In the genomic region with DNA sequence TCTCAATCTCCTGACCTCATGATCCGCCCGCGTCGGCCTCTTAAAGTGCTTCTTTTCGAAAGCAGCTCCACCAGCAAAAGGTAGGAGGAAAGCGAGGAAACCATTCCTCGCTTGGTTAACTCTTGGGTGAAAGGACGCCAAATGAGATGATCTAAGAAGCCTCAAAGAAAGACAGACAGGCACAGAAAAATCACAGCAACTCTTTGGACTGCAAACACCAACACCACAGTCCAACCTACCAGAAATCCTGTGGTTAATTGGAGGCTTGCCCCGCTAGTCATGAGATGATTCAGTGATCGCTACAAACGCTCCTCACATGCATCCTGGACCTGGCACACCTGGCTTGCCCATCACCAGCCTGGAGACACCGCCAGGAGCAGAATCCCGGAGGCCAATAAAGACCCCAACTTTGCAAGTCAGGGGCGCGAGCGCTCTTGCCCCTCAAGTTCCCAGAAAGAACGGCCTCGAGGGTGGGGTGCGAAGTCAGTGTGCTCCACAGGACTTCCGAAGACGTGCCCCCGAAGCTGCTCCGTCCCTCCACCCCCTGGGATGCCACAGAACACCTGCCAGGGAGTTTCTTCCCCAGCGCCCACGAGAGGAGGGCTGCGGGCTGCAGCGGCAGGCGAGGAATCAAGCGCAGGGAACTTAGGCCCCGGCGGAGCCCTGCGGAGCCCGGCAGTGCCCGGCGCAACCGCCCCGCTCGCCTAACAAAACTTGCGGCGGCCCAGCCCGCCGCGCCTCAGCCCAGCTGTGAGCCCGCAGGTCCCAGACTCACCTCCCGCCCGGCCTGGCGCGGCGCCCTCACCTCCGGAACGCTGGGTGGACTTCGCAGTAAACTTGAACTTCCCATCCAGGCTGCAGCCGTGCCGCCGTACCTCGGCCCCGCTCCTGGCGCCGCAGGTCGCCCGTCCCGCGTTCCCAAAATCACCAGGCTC, we compare ENCODE assay signal across 8 cellular contexts. TPM values are rescaled to one million over a fixed set of nuclear protein-coding genes. Genes with fewer than 3 reads are reported as not detected.
A peak's percentile ranks its signal among the peaks of the same experiment; 100 is the strongest.
DNase-seq lines count a peak whose midpoint lies in the region; ATAC-seq and TF ChIP-seq lines count a peak whose summit lies in the region.
"Not testable (repeated sequence)": the region's sequence is repeated elsewhere in the genome, so short reads cannot be mapped to it uniquely, and the experiment has no call there.

No MANE protein-coding gene starts in this region.

- H3K4me2 ChIP-seq in Karpas-422 (ENCODE audit: low read depth, low read length, poor library complexity, severe bottlenecking): peak overlapping the region; percentile 73

- WGBS in body of pancreas, 2 donors: 11 to 40% methylated on average over 9 to 31 of the region's 63 CpGs
- WGBS in aorta, 2 donors: 3 to 6% methylated on average over 31 to 55 of the region's 63 CpGs

- H3K4me1 Mint-ChIP-seq in T-helper 2 cell treated with Interferon-gamma antibody and Interleukin-4, amounts not matched to agents 5 μg/mL and 100 μg/mL, for 36 hours (ENCODE audit: low read depth): peaks cover 13% of the 10 kb centered on the region

- not testable (repeated sequence) for H3K9me3 Mint-ChIP-seq in T-helper 2 cell treated with Interferon-gamma antibody and Interleukin-4, amounts not matched to agents 5 μg/mL and 100 μg/mL, for 36 hours

- H3K27ac Mint-ChIP-seq in T-helper 2 cell treated with Interferon-gamma antibody and Interleukin-4, amounts not matched to agents 5 μg/mL and 100 μg/mL, for 36 hours: not testable (repeated sequence)

- not testable (repeated sequence) for H3K36me3 ChIP-seq in Karpas-422 (ENCODE audit: insufficient read depth, low read length); body of pancreas (replicated peaks in 1 of 2; ENCODE audit: insufficient read depth in 1 of 2, low read depth in 2 of 2); aorta (ENCODE audit: control insufficient read depth in 1 of 2, insufficient read depth in 2 of 2, low read length in 1 of 2)

- H3K9me2 ChIP-seq in Karpas-422 (replicated peaks; ENCODE audit: insufficient read depth, low read length): not testable (repeated sequence)

- H3K4me3 ChIP-seq in Karpas-422 (ENCODE audit: low read length) (peak overlapping the region; percentile 79), body of pancreas (peak overlapping the region; percentile 59 to 87), aorta (ENCODE audit: low read length in 2 of 2) (peak overlapping the region; percentile 24 to 74)

- H3K36me3 Mint-ChIP-seq in T-helper 2 cell treated with Interferon-gamma antibody and Interleukin-4, amounts not matched to agents 5 μg/mL and 100 μg/mL, for 36 hours (ENCODE audit: low read depth): not testable (repeated sequence)

- TF ChIP-seq POLR2A in body of pancreas (IDR thresholded peaks at IDR 0.05): not testable (repeated sequence)

- TF ChIP-seq CTCF in body of pancreas (IDR thresholded peaks at IDR 0.05): not testable (repeated sequence)

- intact Hi-C loops in body of pancreas (cut with DNase I); left ventricle myocardium superior (cut with micrococcal nuclease); aorta (cut with DNase I): not testable (repeated sequence)

- H3K4me3 Mint-ChIP-seq in T-helper 2 cell treated with Interferon-gamma antibody and Interleukin-4, amounts not matched to agents 5 μg/mL and 100 μg/mL, for 36 hours: peak overlapping the region; percentile 91

- H3K27me3 ChIP-seq in Karpas-422 (ENCODE audit: low read length); body of pancreas; aorta (ENCODE audit: control insufficient read depth in 1 of 2, insufficient read depth in 2 of 2, low read length in 1 of 2): not testable (repeated sequence)

- H3K27ac ChIP-seq in Karpas-422 (ENCODE audit: low read length): peak overlapping the region; percentile 42; the same call in 1 of the 2 replicates
- H3K27ac ChIP-seq in body of pancreas: peak overlapping the region; percentile 10 to 86 (median 74)
- not testable (repeated sequence) for H3K27ac ChIP-seq in aorta (ENCODE audit: low read depth in 1 of 2, low read length in 2 of 2)

- H3K9ac ChIP-seq in Karpas-422 (ENCODE audit: low read length): peak overlapping the region; percentile 78

- H2AFZ ChIP-seq in Karpas-422 (ENCODE audit: low read length): not testable (repeated sequence)

- peaks cover 20% of the 10 kb centered on the region for H3K79me2 ChIP-seq in Karpas-422 (ENCODE audit: low read length)

- peak; percentile 67 for DNase-seq in Karpas-422
- not testable (repeated sequence) for DNase-seq in T-helper 2 cell treated with Interferon-gamma antibody and Interleukin-4, amounts not matched to agents 5 μg/mL and 100 μg/mL, for 36 hours (ENCODE audit: low spot score)
- DNase-seq in body of pancreas: peak; percentile 58 to 75 (median 68)
- DNase-seq in left ventricle myocardium superior: peak; percentile 74
- peak; percentile 9 for DNase-seq in non-pigmented ciliary epithelial cell (ENCODE audit: low read depth)
- peak; percentile 59 to 81 for DNase-seq in aorta

- not testable (repeated sequence) for H3K4me1 ChIP-seq in Karpas-422 (ENCODE audit: low read length); body of pancreas; aorta (ENCODE audit: control insufficient read depth in 1 of 2, insufficient read depth in 2 of 2, low read length in 2 of 2)

- H4K20me1 ChIP-seq in Karpas-422 (ENCODE audit: insufficient read depth, low read depth, low read length): not testable (repeated sequence)

- H3K9me3 ChIP-seq in Karpas-422 (ENCODE audit: low read length); body of pancreas; aorta (ENCODE audit: control insufficient read depth, low read length): not testable (repeated sequence)

- ATAC-seq in GM18502 (IDR thresholded peaks at IDR 0.05; ENCODE audit: poor library complexity, unreplicated experiment) (peak; percentile 40), HG02588 (IDR thresholded peaks at IDR 0.05; ENCODE audit: unreplicated experiment) (peak; percentile 23), body of pancreas (peak; percentile 71), left ventricle myocardium superior (peak; percentile 75), aorta (ENCODE audit: low FRiP score) (peak; percentile 86)

- H3K27me3 Mint-ChIP-seq in T-helper 2 cell treated with Interferon-gamma antibody and Interleukin-4, amounts not matched to agents 5 μg/mL and 100 μg/mL, for 36 hours (ENCODE audit: low read depth): peaks cover 14% of the 10 kb centered on the region

RNA-seq across cellular contexts. Expression of a gene that starts 0.9 kb away (rescaled TPM):
- total RNA-seq in Karpas-422 (2014; rRNA removed; shearing (Covaris generic); ENCODE audit: low replicate concordance): 12.6 and 14.9 TPM in 2 replicates
- total RNA-seq in body of pancreas: 10 to 100 TPM; 10.1 to 10.2 TPM
- 3.2 TPM for total RNA-seq in left ventricle myocardium superior
- total RNA-seq in aorta: 10 to 100 TPM in 1 of 2 donors, 1 to 10 TPM in 1; 8.8 to 15.3 TPM
- 1 to 10 TPM; 2.8 to 9.0 TPM for polyA plus RNA-seq in aorta

Comparison
In these comparisons a context has a peak if more than half of its experiments do, and no peak if none do; other contexts are left out.
1. ATAC-seq: peak in every context shown above with its lines; median percentile 86 in aorta; 75 in left ventricle myocardium superior; 71 in body of pancreas; 40 in GM18502; 23 in HG02588.